1 cellular context compared by ENCODE assay signal in the genomic region with DNA sequence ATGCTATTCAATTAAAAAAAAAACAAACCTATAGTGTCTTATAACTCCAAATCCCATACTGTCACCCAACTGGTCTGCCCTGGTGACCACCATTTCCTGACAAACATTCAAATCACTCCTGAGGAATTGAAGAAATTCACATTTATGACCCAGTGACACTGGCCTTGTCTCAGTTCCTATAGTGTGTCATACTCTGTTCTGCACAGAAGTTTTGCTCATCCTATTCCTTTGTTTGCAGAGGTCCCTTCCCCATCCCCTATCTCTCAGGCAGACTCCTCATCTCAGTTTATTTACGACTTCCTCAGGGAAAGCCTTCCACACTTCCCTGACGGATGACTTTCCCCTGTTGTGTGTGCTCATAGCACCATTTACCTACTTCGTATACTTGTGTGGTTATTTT.
TF ChIP-seq lines count a peak whose summit lies in the region.

No MANE protein-coding gene starts in this region.

TF ChIP-seq in IMR-90, 13 proteins besides CTCF, POLR2A, EP300 and RAD21 (continued from another document):
- no peak for TF ChIP-seq FOS (IDR thresholded peaks at IDR 0.05; ENCODE audit: low read depth, low read length)
- TF ChIP-seq MAZ (IDR thresholded peaks at IDR 0.05; ENCODE audit: borderline replicate concordance, low read depth, low read length): no peak
- TF ChIP-seq, protein P1, sequence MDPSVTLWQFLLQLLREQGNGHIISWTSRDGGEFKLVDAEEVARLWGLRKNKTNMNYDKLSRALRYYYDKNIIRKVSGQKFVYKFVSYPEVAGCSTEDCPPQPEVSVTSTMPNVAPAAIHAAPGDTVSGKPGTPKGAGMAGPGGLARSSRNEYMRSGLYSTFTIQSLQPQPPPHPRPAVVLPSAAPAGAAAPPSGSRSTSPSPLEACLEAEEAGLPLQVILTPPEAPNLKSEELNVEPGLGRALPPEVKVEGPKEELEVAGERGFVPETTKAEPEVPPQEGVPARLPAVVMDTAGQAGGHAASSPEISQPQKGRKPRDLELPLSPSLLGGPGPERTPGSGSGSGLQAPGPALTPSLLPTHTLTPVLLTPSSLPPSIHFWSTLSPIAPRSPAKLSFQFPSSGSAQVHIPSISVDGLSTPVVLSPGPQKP (IDR thresholded peaks at IDR 0.05; ENCODE audit: borderline replicate concordance, low read depth, low read length): no peak
- no peak for TF ChIP-seq MXI1 (IDR thresholded peaks at IDR 0.05; ENCODE audit: borderline replicate concordance, low read depth, low read length)
- no peak for TF ChIP-seq BHLHE40 (IDR thresholded peaks at IDR 0.05; ENCODE audit: low read depth, low read length)
